1 cellular context compared by ENCODE assay signal in the genomic region with DNA sequence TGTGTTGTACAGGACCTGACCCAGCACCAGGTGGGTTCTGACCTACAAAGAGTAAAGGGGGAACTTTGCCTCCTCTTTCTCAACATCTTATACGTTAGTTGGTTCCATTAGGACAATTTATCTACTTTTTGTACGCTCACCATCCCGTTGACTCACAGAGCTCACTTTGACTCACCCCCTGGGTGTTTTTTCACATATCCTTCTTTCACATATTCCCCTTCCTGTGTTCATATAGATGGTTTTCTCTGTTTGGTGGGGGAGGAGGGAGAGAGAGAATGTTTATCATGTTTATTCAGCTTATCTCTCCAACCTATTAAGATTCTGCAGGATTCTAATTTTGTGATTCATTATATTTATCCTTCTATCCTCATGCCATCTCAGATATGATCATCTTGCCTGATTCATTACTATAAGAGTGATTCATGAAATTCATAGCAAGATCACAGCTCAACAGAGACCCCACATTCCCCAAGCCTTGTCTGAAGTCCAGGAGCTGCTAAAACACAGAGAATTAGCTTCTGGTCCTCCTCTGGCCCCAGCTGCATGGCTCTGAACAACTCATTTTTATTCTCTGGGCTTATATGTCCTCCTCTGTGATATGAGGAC.
TF ChIP-seq lines count a peak whose summit lies in the region.

No MANE protein-coding gene starts in this region.

TF ChIP-seq in GM12878, 131 proteins besides CTCF, POLR2A, EP300 and RAD21 (continued from another document):
- TF ChIP-seq, protein P1, sequence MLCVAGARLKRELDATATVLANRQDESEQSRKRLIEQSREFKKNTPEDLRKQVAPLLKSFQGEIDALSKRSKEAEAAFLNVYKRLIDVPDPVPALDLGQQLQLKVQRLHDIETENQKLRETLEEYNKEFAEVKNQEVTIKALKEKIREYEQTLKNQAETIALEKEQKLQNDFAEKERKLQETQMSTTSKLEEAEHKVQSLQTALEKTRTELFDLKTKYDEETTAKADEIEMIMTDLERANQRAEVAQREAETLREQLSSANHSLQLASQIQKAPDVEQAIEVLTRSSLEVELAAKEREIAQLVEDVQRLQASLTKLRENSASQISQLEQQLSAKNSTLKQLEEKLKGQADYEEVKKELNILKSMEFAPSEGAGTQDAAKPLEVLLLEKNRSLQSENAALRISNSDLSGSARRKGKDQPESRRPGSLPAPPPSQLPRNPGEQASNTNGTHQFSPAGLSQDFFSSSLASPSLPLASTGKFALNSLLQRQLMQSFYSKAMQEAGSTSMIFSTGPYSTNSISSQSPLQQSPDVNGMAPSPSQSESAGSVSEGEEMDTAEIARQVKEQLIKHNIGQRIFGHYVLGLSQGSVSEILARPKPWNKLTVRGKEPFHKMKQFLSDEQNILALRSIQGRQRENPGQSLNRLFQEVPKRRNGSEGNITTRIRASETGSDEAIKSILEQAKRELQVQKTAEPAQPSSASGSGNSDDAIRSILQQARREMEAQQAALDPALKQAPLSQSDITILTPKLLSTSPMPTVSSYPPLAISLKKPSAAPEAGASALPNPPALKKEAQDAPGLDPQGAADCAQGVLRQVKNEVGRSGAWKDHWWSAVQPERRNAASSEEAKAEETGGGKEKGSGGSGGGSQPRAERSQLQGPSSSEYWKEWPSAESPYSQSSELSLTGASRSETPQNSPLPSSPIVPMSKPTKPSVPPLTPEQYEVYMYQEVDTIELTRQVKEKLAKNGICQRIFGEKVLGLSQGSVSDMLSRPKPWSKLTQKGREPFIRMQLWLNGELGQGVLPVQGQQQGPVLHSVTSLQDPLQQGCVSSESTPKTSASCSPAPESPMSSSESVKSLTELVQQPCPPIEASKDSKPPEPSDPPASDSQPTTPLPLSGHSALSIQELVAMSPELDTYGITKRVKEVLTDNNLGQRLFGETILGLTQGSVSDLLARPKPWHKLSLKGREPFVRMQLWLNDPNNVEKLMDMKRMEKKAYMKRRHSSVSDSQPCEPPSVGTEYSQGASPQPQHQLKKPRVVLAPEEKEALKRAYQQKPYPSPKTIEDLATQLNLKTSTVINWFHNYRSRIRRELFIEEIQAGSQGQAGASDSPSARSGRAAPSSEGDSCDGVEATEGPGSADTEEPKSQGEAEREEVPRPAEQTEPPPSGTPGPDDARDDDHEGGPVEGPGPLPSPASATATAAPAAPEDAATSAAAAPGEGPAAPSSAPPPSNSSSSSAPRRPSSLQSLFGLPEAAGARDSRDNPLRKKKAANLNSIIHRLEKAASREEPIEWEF (IDR thresholded peaks at IDR 0.05; ENCODE audit: insufficient replicate concordance, low read depth, low read length), result no peak
- TF ChIP-seq SUPT20H (IDR thresholded peaks at IDR 0.05; ENCODE audit: borderline replicate concordance, control insufficient read depth, low read depth, low read length), result no peak
- TF ChIP-seq JUNB (IDR thresholded peaks at IDR 0.05), result peak; percentile 93
- TF ChIP-seq SRF (IDR thresholded peaks at IDR 0.05; ENCODE audit: low read depth in 2 of 2, low read length in 2 of 2), result no peak
- TF ChIP-seq, protein P2, sequence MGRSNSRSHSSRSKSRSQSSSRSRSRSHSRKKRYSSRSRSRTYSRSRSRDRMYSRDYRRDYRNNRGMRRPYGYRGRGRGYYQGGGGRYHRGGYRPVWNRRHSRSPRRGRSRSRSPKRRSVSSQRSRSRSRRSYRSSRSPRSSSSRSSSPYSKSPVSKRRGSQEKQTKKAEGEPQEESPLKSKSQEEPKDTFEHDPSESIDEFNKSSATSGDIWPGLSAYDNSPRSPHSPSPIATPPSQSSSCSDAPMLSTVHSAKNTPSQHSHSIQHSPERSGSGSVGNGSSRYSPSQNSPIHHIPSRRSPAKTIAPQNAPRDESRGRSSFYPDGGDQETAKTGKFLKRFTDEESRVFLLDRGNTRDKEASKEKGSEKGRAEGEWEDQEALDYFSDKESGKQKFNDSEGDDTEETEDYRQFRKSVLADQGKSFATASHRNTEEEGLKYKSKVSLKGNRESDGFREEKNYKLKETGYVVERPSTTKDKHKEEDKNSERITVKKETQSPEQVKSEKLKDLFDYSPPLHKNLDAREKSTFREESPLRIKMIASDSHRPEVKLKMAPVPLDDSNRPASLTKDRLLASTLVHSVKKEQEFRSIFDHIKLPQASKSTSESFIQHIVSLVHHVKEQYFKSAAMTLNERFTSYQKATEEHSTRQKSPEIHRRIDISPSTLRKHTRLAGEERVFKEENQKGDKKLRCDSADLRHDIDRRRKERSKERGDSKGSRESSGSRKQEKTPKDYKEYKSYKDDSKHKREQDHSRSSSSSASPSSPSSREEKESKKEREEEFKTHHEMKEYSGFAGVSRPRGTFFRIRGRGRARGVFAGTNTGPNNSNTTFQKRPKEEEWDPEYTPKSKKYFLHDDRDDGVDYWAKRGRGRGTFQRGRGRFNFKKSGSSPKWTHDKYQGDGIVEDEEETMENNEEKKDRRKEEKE (IDR thresholded peaks at IDR 0.05), result no peak
- TF ChIP-seq MTA2 (IDR thresholded peaks at IDR 0.05; ENCODE audit: low read depth), result peak; percentile 57
- TF ChIP-seq CREB1 (IDR thresholded peaks at IDR 0.05; ENCODE audit: low read depth), result 0 out of 2 replicates have a peak, but pooled peaks have one; percentile 39
- no peak for TF ChIP-seq EGR1 (IDR thresholded peaks at IDR 0.05; ENCODE audit: borderline replicate concordance in 1 of 2, low read depth in 2 of 2, low read length in 2 of 2)
- no peak for TF ChIP-seq SMAD5 (IDR thresholded peaks at IDR 0.05; ENCODE audit: low read depth)
- TF ChIP-seq SREBF1 (IDR thresholded peaks at IDR 0.05; ENCODE audit: low read length), result no peak
- TF ChIP-seq MEF2B (IDR thresholded peaks at IDR 0.05; ENCODE audit: partially characterized antibody, poor library complexity, severe bottlenecking), result no peak
- TF ChIP-seq CREM (IDR thresholded peaks at IDR 0.05; ENCODE audit: low read depth), result peak; percentile 73
- TF ChIP-seq PML (IDR thresholded peaks at IDR 0.05; ENCODE audit: low read length), result peak; percentile 52; the same call in 1 of the 2 replicates
- no peak for TF ChIP-seq E2F8 (IDR thresholded peaks at IDR 0.05; ENCODE audit: low read depth, partially characterized antibody)
- TF ChIP-seq SUZ12 (IDR thresholded peaks at IDR 0.05; ENCODE audit: unreplicated experiment), result no peak
- TF ChIP-seq, protein P3, sequence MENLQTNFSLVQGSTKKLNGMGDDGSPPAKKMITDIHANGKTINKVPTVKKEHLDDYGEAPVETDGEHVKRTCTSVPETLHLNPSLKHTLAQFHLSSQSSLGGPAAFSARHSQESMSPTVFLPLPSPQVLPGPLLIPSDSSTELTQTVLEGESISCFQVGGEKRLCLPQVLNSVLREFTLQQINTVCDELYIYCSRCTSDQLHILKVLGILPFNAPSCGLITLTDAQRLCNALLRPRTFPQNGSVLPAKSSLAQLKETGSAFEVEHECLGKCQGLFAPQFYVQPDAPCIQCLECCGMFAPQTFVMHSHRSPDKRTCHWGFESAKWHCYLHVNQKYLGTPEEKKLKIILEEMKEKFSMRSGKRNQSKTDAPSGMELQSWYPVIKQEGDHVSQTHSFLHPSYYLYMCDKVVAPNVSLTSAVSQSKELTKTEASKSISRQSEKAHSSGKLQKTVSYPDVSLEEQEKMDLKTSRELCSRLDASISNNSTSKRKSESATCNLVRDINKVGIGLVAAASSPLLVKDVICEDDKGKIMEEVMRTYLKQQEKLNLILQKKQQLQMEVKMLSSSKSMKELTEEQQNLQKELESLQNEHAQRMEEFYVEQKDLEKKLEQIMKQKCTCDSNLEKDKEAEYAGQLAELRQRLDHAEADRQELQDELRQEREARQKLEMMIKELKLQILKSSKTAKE (IDR thresholded peaks at IDR 0.05; ENCODE audit: low read depth, poor library complexity, severe bottlenecking), result peak; percentile 21
